Comparison of ENCODE assay signal across 1 cellular context in the genomic region with DNA sequence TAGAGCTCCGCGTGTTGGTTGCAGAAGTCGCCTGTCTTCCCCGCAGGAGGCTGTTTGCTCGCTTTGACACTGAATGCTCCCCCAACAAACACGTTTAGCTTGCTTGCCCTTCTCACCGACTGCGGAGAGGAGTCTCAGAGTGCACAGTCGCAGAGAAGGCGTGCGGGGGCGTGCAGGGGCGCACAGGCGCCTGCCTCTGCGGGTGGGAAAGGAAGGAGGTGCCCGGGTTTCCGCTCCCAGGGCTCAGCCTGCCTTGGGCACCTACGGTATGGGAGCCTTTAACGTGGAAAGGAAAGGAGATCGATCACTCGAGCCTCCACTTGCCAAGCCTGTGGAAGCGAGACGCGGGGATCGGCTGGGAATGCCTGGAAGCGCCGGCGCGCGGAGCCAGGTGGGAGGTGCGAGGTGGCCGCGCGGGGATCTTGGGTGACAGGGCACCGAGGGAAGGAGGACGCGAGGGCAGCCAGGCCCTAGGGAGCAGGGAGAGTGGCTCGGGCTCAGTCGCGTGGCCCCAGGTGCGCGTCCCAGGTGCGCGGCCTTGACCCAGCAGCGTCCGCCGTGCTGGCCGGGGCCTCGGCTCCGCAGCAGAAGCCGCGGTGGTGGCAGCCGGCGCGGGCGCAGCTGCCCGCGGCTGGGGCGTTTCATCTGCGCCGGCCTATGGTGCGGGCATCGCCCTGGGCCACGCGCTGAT.
A peak's percentile ranks its signal among the peaks of the same experiment; 100 is the strongest.
TF ChIP-seq lines count a peak whose summit lies in the region.

A gene (plus strand): TSS at position 419 of the 691 bp plus-strand sequence. CDS start 749 bp downstream, outside the sequence.

TF ChIP-seq in K562, 482 proteins besides CTCF, POLR2A, EP300 and RAD21 (continued from another document and continues in another):
- TF ChIP-seq, protein P1, sequence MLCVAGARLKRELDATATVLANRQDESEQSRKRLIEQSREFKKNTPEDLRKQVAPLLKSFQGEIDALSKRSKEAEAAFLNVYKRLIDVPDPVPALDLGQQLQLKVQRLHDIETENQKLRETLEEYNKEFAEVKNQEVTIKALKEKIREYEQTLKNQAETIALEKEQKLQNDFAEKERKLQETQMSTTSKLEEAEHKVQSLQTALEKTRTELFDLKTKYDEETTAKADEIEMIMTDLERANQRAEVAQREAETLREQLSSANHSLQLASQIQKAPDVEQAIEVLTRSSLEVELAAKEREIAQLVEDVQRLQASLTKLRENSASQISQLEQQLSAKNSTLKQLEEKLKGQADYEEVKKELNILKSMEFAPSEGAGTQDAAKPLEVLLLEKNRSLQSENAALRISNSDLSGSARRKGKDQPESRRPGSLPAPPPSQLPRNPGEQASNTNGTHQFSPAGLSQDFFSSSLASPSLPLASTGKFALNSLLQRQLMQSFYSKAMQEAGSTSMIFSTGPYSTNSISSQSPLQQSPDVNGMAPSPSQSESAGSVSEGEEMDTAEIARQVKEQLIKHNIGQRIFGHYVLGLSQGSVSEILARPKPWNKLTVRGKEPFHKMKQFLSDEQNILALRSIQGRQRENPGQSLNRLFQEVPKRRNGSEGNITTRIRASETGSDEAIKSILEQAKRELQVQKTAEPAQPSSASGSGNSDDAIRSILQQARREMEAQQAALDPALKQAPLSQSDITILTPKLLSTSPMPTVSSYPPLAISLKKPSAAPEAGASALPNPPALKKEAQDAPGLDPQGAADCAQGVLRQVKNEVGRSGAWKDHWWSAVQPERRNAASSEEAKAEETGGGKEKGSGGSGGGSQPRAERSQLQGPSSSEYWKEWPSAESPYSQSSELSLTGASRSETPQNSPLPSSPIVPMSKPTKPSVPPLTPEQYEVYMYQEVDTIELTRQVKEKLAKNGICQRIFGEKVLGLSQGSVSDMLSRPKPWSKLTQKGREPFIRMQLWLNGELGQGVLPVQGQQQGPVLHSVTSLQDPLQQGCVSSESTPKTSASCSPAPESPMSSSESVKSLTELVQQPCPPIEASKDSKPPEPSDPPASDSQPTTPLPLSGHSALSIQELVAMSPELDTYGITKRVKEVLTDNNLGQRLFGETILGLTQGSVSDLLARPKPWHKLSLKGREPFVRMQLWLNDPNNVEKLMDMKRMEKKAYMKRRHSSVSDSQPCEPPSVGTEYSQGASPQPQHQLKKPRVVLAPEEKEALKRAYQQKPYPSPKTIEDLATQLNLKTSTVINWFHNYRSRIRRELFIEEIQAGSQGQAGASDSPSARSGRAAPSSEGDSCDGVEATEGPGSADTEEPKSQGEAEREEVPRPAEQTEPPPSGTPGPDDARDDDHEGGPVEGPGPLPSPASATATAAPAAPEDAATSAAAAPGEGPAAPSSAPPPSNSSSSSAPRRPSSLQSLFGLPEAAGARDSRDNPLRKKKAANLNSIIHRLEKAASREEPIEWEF (CRISPR knock-in tag; IDR thresholded peaks at IDR 0.05), result no peak
- TF ChIP-seq, protein P2, sequence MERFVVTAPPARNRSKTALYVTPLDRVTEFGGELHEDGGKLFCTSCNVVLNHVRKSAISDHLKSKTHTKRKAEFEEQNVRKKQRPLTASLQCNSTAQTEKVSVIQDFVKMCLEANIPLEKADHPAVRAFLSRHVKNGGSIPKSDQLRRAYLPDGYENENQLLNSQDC (CRISPR knock-in tag; IDR thresholded peaks at IDR 0.05), result no peak
- TF ChIP-seq PHF21A (IDR thresholded peaks at IDR 0.05; ENCODE audit: borderline replicate concordance, low read depth) (no peak), HNRNPL (IDR thresholded peaks at IDR 0.05; ENCODE audit: low read depth, low read length) (peak; percentile 66; the same call in 1 of the 2 replicates), TAF1 (IDR thresholded peaks at IDR 0.05; ENCODE audit: control insufficient read depth, extremely low read depth, insufficient read depth, low read length, severe bottlenecking) (peak; percentile 80), GTF2A2 (tag; IDR thresholded peaks at IDR 0.05) (no peak), HIVEP1 (CRISPR knock-in tag; IDR thresholded peaks at IDR 0.05) (no peak), POLR3G (IDR thresholded peaks at IDR 0.05; ENCODE audit: extremely low read depth, insufficient read length, insufficient replicate concordance) (no peak), KAT2B (IDR thresholded peaks at IDR 0.05; ENCODE audit: low read depth, low read length) (no peak), KLF1 (tag; IDR thresholded peaks at IDR 0.05) (no peak), ZFP1 (CRISPR knock-in tag; IDR thresholded peaks at IDR 0.05) (no peak), RCOR1 (IDR thresholded peaks at IDR 0.05; ENCODE audit: borderline replicate concordance in 1 of 2, low read depth in 2 of 2, low read length in 2 of 2) (peak in 1 of 2 experiments; percentile 49; a peak in 1 of 4 replicates), KLF16 (IDR thresholded peaks at IDR 0.05) (no peak), ZNF717 (CRISPR knock-in tag; IDR thresholded peaks at IDR 0.05) (no peak), FOXK1 (CRISPR knock-in tag; IDR thresholded peaks at IDR 0.05; ENCODE audit: borderline replicate concordance) (no peak), NCOA4 (IDR thresholded peaks at IDR 0.05; ENCODE audit: partially characterized antibody) (peak; percentile 93), ZNF696 (CRISPR knock-in tag; conservative IDR thresholded peaks at IDR 0.05) (no peak), CBX3 (IDR thresholded peaks at IDR 0.05; ENCODE audit: borderline replicate concordance in 1 of 2, low read length in 2 of 2) (no peak), ELF1 (tag; IDR thresholded peaks at IDR 0.05) (no peak), MTA1 (IDR thresholded peaks at IDR 0.05; ENCODE audit: borderline replicate concordance) (no peak), MCM7 (IDR thresholded peaks at IDR 0.05) (no peak), DDX20 (tag; IDR thresholded peaks at IDR 0.05; ENCODE audit: low read depth) (no peak), HCFC1 (IDR thresholded peaks at IDR 0.05; ENCODE audit: low read depth, low read length) (peak; percentile 75), ATF1 (CRISPR knock-in tag; IDR thresholded peaks at IDR 0.05) (no peak), ATF1 (tag; IDR thresholded peaks at IDR 0.05) (peak; percentile 62), TAF9B (IDR thresholded peaks at IDR 0.05; ENCODE audit: partially characterized antibody) (peak; percentile 71), SMARCA5 (IDR thresholded peaks at IDR 0.05) (no peak), BCL6 (CRISPR knock-in tag; IDR thresholded peaks at IDR 0.05) (no peak), NCOR1 (IDR thresholded peaks at IDR 0.05) (0 out of 2 replicates have a peak, but pooled peaks have one; percentile 12)
- TF ChIP-seq, protein P3, sequence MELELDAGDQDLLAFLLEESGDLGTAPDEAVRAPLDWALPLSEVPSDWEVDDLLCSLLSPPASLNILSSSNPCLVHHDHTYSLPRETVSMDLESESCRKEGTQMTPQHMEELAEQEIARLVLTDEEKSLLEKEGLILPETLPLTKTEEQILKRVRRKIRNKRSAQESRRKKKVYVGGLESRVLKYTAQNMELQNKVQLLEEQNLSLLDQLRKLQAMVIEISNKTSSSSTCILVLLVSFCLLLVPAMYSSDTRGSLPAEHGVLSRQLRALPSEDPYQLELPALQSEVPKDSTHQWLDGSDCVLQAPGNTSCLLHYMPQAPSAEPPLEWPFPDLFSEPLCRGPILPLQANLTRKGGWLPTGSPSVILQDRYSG (tag; conservative IDR thresholded peaks at IDR 0.05; ENCODE audit: low read depth), result no peak
- TF ChIP-seq, protein P4, sequence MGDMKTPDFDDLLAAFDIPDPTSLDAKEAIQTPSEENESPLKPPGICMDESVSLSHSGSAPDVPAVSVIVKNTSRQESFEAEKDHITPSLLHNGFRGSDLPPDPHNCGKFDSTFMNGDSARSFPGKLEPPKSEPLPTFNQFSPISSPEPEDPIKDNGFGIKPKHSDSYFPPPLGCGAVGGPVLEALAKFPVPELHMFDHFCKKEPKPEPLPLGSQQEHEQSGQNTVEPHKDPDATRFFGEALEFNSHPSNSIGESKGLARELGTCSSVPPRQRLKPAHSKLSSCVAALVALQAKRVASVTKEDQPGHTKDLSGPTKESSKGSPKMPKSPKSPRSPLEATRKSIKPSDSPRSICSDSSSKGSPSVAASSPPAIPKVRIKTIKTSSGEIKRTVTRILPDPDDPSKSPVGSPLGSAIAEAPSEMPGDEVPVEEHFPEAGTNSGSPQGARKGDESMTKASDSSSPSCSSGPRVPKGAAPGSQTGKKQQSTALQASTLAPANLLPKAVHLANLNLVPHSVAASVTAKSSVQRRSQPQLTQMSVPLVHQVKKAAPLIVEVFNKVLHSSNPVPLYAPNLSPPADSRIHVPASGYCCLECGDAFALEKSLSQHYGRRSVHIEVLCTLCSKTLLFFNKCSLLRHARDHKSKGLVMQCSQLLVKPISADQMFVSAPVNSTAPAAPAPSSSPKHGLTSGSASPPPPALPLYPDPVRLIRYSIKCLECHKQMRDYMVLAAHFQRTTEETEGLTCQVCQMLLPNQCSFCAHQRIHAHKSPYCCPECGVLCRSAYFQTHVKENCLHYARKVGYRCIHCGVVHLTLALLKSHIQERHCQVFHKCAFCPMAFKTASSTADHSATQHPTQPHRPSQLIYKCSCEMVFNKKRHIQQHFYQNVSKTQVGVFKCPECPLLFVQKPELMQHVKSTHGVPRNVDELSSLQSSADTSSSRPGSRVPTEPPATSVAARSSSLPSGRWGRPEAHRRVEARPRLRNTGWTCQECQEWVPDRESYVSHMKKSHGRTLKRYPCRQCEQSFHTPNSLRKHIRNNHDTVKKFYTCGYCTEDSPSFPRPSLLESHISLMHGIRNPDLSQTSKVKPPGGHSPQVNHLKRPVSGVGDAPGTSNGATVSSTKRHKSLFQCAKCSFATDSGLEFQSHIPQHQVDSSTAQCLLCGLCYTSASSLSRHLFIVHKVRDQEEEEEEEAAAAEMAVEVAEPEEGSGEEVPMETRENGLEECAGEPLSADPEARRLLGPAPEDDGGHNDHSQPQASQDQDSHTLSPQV (IDR thresholded peaks at IDR 0.05), result peak; percentile 61; the same call in 1 of the 2 replicates
- TF ChIP-seq, protein P5, sequence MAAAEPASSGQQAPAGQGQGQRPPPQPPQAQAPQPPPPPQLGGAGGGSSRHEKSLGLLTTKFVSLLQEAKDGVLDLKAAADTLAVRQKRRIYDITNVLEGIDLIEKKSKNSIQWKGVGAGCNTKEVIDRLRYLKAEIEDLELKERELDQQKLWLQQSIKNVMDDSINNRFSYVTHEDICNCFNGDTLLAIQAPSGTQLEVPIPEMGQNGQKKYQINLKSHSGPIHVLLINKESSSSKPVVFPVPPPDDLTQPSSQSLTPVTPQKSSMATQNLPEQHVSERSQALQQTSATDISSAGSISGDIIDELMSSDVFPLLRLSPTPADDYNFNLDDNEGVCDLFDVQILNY (CRISPR knock-in tag; IDR thresholded peaks at IDR 0.05), result no peak
- TF ChIP-seq, protein P6, sequence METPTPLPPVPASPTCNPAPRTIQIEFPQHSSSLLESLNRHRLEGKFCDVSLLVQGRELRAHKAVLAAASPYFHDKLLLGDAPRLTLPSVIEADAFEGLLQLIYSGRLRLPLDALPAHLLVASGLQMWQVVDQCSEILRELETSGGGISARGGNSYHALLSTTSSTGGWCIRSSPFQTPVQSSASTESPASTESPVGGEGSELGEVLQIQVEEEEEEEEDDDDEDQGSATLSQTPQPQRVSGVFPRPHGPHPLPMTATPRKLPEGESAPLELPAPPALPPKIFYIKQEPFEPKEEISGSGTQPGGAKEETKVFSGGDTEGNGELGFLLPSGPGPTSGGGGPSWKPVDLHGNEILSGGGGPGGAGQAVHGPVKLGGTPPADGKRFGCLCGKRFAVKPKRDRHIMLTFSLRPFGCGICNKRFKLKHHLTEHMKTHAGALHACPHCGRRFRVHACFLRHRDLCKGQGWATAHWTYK (CRISPR knock-in tag; IDR thresholded peaks at IDR 0.05), result peak; percentile 39; the same call in 1 of the 2 replicates
- TF ChIP-seq, protein P7, sequence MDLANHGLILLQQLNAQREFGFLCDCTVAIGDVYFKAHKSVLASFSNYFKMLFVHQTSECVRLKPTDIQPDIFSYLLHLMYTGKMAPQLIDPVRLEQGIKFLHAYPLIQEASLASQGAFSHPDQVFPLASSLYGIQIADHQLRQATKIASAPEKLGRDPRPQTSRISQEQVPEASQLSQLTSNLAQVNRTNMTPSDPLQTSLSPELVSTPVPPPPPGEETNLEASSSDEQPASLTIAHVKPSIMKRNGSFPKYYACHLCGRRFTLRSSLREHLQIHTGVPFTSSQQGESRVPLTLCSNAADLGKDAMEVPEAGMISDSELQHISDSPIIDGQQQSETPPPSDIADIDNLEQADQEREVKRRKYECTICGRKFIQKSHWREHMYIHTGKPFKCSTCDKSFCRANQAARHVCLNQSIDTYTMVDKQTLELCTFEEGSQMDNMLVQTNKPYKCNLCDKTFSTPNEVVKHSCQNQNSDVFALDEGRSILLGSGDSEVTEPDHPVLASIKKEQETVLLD (IDR thresholded peaks at IDR 0.05), result no peak
- TF ChIP-seq, protein P8, sequence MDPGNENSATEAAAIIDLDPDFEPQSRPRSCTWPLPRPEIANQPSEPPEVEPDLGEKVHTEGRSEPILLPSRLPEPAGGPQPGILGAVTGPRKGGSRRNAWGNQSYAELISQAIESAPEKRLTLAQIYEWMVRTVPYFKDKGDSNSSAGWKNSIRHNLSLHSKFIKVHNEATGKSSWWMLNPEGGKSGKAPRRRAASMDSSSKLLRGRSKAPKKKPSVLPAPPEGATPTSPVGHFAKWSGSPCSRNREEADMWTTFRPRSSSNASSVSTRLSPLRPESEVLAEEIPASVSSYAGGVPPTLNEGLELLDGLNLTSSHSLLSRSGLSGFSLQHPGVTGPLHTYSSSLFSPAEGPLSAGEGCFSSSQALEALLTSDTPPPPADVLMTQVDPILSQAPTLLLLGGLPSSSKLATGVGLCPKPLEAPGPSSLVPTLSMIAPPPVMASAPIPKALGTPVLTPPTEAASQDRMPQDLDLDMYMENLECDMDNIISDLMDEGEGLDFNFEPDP (CRISPR knock-in tag; IDR thresholded peaks at IDR 0.05), result no peak
- TF ChIP-seq, protein P9, sequence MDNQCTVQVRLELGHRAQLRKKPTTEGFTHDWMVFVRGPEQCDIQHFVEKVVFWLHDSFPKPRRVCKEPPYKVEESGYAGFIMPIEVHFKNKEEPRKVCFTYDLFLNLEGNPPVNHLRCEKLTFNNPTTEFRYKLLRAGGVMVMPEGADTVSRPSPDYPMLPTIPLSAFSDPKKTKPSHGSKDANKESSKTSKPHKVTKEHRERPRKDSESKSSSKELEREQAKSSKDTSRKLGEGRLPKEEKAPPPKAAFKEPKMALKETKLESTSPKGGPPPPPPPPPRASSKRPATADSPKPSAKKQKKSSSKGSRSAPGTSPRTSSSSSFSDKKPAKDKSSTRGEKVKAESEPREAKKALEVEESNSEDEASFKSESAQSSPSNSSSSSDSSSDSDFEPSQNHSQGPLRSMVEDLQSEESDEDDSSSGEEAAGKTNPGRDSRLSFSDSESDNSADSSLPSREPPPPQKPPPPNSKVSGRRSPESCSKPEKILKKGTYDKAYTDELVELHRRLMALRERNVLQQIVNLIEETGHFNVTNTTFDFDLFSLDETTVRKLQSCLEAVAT (IDR thresholded peaks at IDR 0.05), result peak in 1 of 2 experiments; percentile 100; a peak in 2 of 4 replicates
- TF ChIP-seq, protein P10, sequence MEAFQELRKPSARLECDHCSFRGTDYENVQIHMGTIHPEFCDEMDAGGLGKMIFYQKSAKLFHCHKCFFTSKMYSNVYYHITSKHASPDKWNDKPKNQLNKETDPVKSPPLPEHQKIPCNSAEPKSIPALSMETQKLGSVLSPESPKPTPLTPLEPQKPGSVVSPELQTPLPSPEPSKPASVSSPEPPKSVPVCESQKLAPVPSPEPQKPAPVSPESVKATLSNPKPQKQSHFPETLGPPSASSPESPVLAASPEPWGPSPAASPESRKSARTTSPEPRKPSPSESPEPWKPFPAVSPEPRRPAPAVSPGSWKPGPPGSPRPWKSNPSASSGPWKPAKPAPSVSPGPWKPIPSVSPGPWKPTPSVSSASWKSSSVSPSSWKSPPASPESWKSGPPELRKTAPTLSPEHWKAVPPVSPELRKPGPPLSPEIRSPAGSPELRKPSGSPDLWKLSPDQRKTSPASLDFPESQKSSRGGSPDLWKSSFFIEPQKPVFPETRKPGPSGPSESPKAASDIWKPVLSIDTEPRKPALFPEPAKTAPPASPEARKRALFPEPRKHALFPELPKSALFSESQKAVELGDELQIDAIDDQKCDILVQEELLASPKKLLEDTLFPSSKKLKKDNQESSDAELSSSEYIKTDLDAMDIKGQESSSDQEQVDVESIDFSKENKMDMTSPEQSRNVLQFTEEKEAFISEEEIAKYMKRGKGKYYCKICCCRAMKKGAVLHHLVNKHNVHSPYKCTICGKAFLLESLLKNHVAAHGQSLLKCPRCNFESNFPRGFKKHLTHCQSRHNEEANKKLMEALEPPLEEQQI (IDR thresholded peaks at IDR 0.05), result no peak
